ENCODE assay signal across 8 cellular contexts in genomic region chr13:20159646-20160345, GRCh38. TPM values are rescaled to one million over a fixed set of nuclear protein-coding genes. Genes with fewer than 3 reads are reported as not detected.
A peak's percentile ranks its signal among the peaks of the same experiment; 100 is the strongest.
DNase-seq lines count a peak whose midpoint lies in the region; ATAC-seq and TF ChIP-seq lines count a peak whose summit lies in the region.
"Had no signal": no experiment of that assay in that cellular context is flagged by ENCODE, and none has a peak within 500 bp of the region (broad histone marks: within the 10 kb centered on the region; RNA-seq: fewer than 3 reads in every experiment).

No MANE protein-coding gene starts in this region.

- H3K56ac ChIP-seq in IMR-90 (ENCODE audit: extremely low read depth, insufficient read depth, low read length) = peak overlapping the region; percentile 2; the same call in 1 of the 2 replicates

- H2AK5ac ChIP-seq in IMR-90 (ENCODE audit: low read depth, low read length) = no peak overlapping the region

- 0 out of 2 replicates have a peak overlapping the region, but pooled peaks have one; percentile 48 for H3K23ac ChIP-seq in IMR-90 (ENCODE audit: low read depth, low read length)

- peak; percentile 28 for ATAC-seq in IMR-90 (ENCODE audit: low read depth)
- no peak for ATAC-seq in natural killer cell treated with Interleukin-12 subunit alpha and Interleukin-12 subunit beta and Interleukin-15 and Interleukin-18, amount 100 ng/mL, for 72 hours

- TF ChIP-seq POLR2A in IMR-90 (IDR thresholded peaks at IDR 0.05; ENCODE audit: low read depth, low read length) = no peak

- no peak overlapping the region for H3K27ac Mint-ChIP-seq in natural killer cell treated with Interleukin-12 subunit alpha and Interleukin-12 subunit beta and Interleukin-15 and Interleukin-18, amount 100 ng/mL, for 72 hours

- H3K4me3 Mint-ChIP-seq in natural killer cell treated with Interleukin-12 subunit alpha and Interleukin-12 subunit beta and Interleukin-15 and Interleukin-18, amount 100 ng/mL, for 72 hours = peak overlapping the region; percentile 77

- WGBS in IMR-90 (ENCODE audit: extremely low coverage in 2 of 2, insufficient read length in 1 of 2), 2 experiments = no CpG with 5 or more reads among the region's 18 CpGs

- peaks cover 8% of the 10 kb centered on the region in 2 donors for H3K4me1 Mint-ChIP-seq in natural killer cell treated with Interleukin-12 subunit alpha and Interleukin-12 subunit beta and Interleukin-15 and Interleukin-18, amount 100 ng/mL, for 72 hours (ENCODE audit: low read depth in 2 of 2)

- peak overlapping the region; percentile 89 for H3K4me2 ChIP-seq in IMR-90 (ENCODE audit: low read depth, low read length)

- no peaks in the 10 kb centered on the region for H3K9me3 Mint-ChIP-seq in natural killer cell treated with Interleukin-12 subunit alpha and Interleukin-12 subunit beta and Interleukin-15 and Interleukin-18, amount 100 ng/mL, for 72 hours

- H3K9me3 ChIP-seq in IMR-90 (ENCODE audit: control insufficient read depth, insufficient read depth, low read length) (no peaks in the 10 kb centered on the region), colonic mucosa (no peaks in the 10 kb centered on the region)

- H3K36me3 Mint-ChIP-seq in natural killer cell treated with Interleukin-12 subunit alpha and Interleukin-12 subunit beta and Interleukin-15 and Interleukin-18, amount 100 ng/mL, for 72 hours = no peaks in the 10 kb centered on the region

- H3K4me1 ChIP-seq in IMR-90 (ENCODE audit: control insufficient read depth, insufficient read depth, low read length) (no peaks in the 10 kb centered on the region; the same call in 1 of the 2 replicates), colonic mucosa (peaks cover 5% of the 10 kb centered on the region)

- H3K4ac ChIP-seq in IMR-90 (ENCODE audit: low read depth, low read length) = no peak overlapping the region

- TF ChIP-seq RAD21 in IMR-90 (IDR thresholded peaks at IDR 0.05; ENCODE audit: low read length) = no peak

- CTCF ChIA-PET in IMR-90 (lab: Yijun Ruan, JAX) = interaction anchor here (0.5 to 1.2 kb wide), 3 partner anchors 232 to 360 kb away, joined by 3 read pairs; no protein-coding TSS in a partner anchor

- no peak overlapping the region for H4K5ac ChIP-seq in IMR-90 (ENCODE audit: low read depth, low read length)

- H3K27me3 Mint-ChIP-seq in natural killer cell treated with Interleukin-12 subunit alpha and Interleukin-12 subunit beta and Interleukin-15 and Interleukin-18, amount 100 ng/mL, for 72 hours = peaks cover 28 to 52% of the 10 kb centered on the region in 2 donors

- no peak for TF ChIP-seq CTCF in IMR-90 (conservative IDR thresholded peaks at IDR 0.05; ENCODE audit: low read depth, low read length)
- no peak for TF ChIP-seq CTCF in colonic mucosa (IDR thresholded peaks at IDR 0.05)

- no peak overlapping the region for H2AFZ ChIP-seq in IMR-90 (replicated peaks; ENCODE audit: low read length, poor library complexity)

- H3K9me1 ChIP-seq in IMR-90 (ENCODE audit: insufficient read depth, low read length) = no peaks in the 10 kb centered on the region

- H2BK15ac ChIP-seq in IMR-90 (ENCODE audit: low read depth, low read length) = no peak overlapping the region

- H3K27me3 ChIP-seq in IMR-90 (ENCODE audit: control insufficient read depth, insufficient read depth, low read length) (no peaks in the 10 kb centered on the region), colonic mucosa (peaks cover 59% of the 10 kb centered on the region)

- H2BK20ac ChIP-seq in IMR-90 (ENCODE audit: low read depth, low read length) = no peak overlapping the region

- H3K14ac ChIP-seq in IMR-90 (replicated peaks; ENCODE audit: low read depth, low read length) = no peak overlapping the region

- H3K9ac ChIP-seq in IMR-90 (ENCODE audit: low read depth, low read length) (peak overlapping the region; percentile 79; the same call in 1 of the 2 replicates), colonic mucosa (ENCODE audit: low read depth in 2 of 2, low read length in 2 of 2) (no peak overlapping the region)

- H3K27ac ChIP-seq in IMR-90 (ENCODE audit: insufficient read depth, low read length) (no peak overlapping the region; the same call in 1 of the 2 replicates), colonic mucosa (no peak overlapping the region)

- no peak overlapping the region for H2AK9ac ChIP-seq in IMR-90 (replicated peaks; ENCODE audit: low read depth, low read length, poor library complexity)

- peak; percentile 21 for DNase-seq in Daoy (ENCODE audit: low read depth)
- peak; percentile 64 for DNase-seq in IMR-90
- peak; percentile 27 for DNase-seq in amniotic epithelial cell (ENCODE audit: low read depth)
- no peak for DNase-seq in natural killer cell treated with Interleukin-12 subunit alpha and Interleukin-12 subunit beta and Interleukin-15 and Interleukin-18, amount 100 ng/mL, for 72 hours (ENCODE audit: low spot score)
- DNase-seq in amygdala (lab: John Stamatoyannopoulos, UW) = no peak
- no peak for DNase-seq in colonic mucosa
- no peak for DNase-seq in HUDEP-2 (lab: John Stamatoyannopoulos, UW; ENCODE audit: unreplicated experiment in 76 of 76)
- DNase-seq: small intestine had no signal

- H2BK5ac ChIP-seq in IMR-90 (ENCODE audit: low read depth, low read length, poor library complexity, severe bottlenecking) = no peak overlapping the region

- no TSS peak for BruUV-seq in IMR-90 (replicated peaks; lab: Mats Ljungman, UMichigan)

- in situ Hi-C loops in IMR-90 (cut with MboI; ENCODE audit: low sequenced_read_pairs) = loop anchor here (10.0 to 25.0 kb wide), 2 partner anchors 165 to 522 kb away; partner anchors contain the start of gene MPHOSPH8

- no peaks in the 10 kb centered on the region for H4K20me1 ChIP-seq in IMR-90 (ENCODE audit: insufficient read depth, low read length)

- no peak overlapping the region for H4K91ac ChIP-seq in IMR-90 (ENCODE audit: insufficient read depth, low read depth, low read length)

- H2BK120ac ChIP-seq in IMR-90 (ENCODE audit: low read depth, low read length) = no peak overlapping the region

- no peaks in the 10 kb centered on the region for H3K36me3 ChIP-seq in IMR-90 (ENCODE audit: control insufficient read depth, insufficient read depth, low read length)
- no peaks in the 10 kb centered on the region for H3K36me3 ChIP-seq in colonic mucosa

- intact Hi-C loops in IMR-90 (cut with micrococcal nuclease) = loop anchor here (1.0 to 5.0 kb wide), 2 partner anchors 20 to 102 kb away; no protein-coding TSS in a partner anchor
- intact Hi-C loops in colonic mucosa (cut with DNase I) = loop anchor here (5.0 kb wide), 2 partner anchors 67 to 232 kb away; no protein-coding TSS in a partner anchor

- POLR2A ChIA-PET in IMR-90 (lab: Charles Lee; ENCODE audit: unreplicated experiment) = interaction anchor here (0.6 kb wide), 1 partner anchor 568 kb away, joined by 4 read pairs; no protein-coding TSS in a partner anchor

- H4K8ac ChIP-seq in IMR-90 (ENCODE audit: low read depth in 2 of 2, low read length in 2 of 2) = no peak overlapping the region

- peak overlapping the region; percentile 68 for H3K4me3 ChIP-seq in IMR-90 (ENCODE audit: insufficient read depth, low read depth, low read length)
- H3K4me3 ChIP-seq in colonic mucosa = no peak overlapping the region

- H3K79me1 ChIP-seq in IMR-90 (ENCODE audit: low read depth in 1 of 2, low read length in 2 of 2) = peaks cover 0 to 7% of the 10 kb centered on the region in 2 experiments; a peak in 2 of 4 replicates

- no peak overlapping the region for H3K18ac ChIP-seq in IMR-90 (ENCODE audit: low read depth, low read length)

- dilution Hi-C loops in IMR-90 (cut with HindIII; ENCODE audit: low sequenced_read_pairs, unreplicated experiment) = no loop called here

TF ChIP-seq in IMR-90, 13 proteins besides CTCF, POLR2A, EP300 and RAD21:
- no peak for TF ChIP-seq CEBPB (IDR thresholded peaks at IDR 0.05; ENCODE audit: low read depth, low read length)
- TF ChIP-seq MAFK (IDR thresholded peaks at IDR 0.05; ENCODE audit: low read depth, low read length) = peak; percentile 40

RNA-seq across cellular contexts. Expression of gene GJA3, which starts 1.1 kb away (rescaled TPM):
- 0.89 and 1.4 TPM in 2 replicates for total RNA-seq in Daoy (2014; rRNA removed; shearing (Covaris generic))
- total RNA-seq in IMR-90 (2012; rRNA removed) = 2.7 and 3.6 TPM in 2 replicates
- polyA plus RNA-seq in IMR-90 (2012; rRNA removed) = 1.2 and 1.5 TPM in 2 replicates
- 0.80 and 1.1 TPM in 2 replicates for polyA plus RNA-seq in IMR-90 (2012; cell fraction: cytosol; rRNA removed)
- polyA plus RNA-seq in IMR-90 (2012; cell fraction: nucleus; rRNA removed; ENCODE audit: low replicate concordance) = 0.63 and 0.79 TPM in 2 replicates
- total RNA-seq in natural killer cell treated with Interleukin-12 subunit alpha and Interleukin-12 subunit beta and Interleukin-15 and Interleukin-18, amount 100 ng/mL, for 72 hours = under 1 TPM; 0.05 to 0.33 TPM
- total RNA-seq in colonic mucosa = under 1 TPM in 1 of 2 donors, not detected in 1; 0.05 TPM

RNA-seq across cellular contexts. Expression of gene GJB2, which starts 32.9 kb away (rescaled TPM):
- 0.77 and 5.3 TPM in 2 replicates for total RNA-seq in Daoy (2014; rRNA removed; shearing (Covaris generic))
- total RNA-seq in IMR-90 (2012; rRNA removed) (under 0.01 TPM in 2 replicates), colonic mucosa (10 to 100 TPM; 41.5 to 50.4 TPM)
- polyA plus RNA-seq in IMR-90 (2012; rRNA removed) = 0.09 and 0.17 TPM in 2 replicates
- polyA plus RNA-seq in IMR-90 (2012; cell fraction: cytosol; rRNA removed) = 0.10 and 0.30 TPM in 2 replicates
- polyA plus RNA-seq in IMR-90 (2012; cell fraction: nucleus; rRNA removed; ENCODE audit: low replicate concordance) = 0.52 and 2.5 TPM in 2 replicates
- 1 to 10 TPM in 1 of 2 donors, under 1 TPM in 1; 0.17 to 6.0 TPM for total RNA-seq in natural killer cell treated with Interleukin-12 subunit alpha and Interleukin-12 subunit beta and Interleukin-15 and Interleukin-18, amount 100 ng/mL, for 72 hours

Comparison
In these comparisons a context has a peak if more than half of its experiments do, and no peak if none do; other contexts are left out.
1. DNase-seq: peak in Daoy (single experiment), IMR-90 (single experiment) and amniotic epithelial cell (single experiment); none in natural killer cell treated with Interleukin-12 subunit alpha and Interleukin-12 subunit beta and Interleukin-15 and Interleukin-18, amount 100 ng/mL, for 72 hours (single experiment), amygdala (0 of 56), colonic mucosa (single experiment) and HUDEP-2 (0 of 76).